8 cellular contexts compared by ENCODE assay signal in the genomic region with DNA sequence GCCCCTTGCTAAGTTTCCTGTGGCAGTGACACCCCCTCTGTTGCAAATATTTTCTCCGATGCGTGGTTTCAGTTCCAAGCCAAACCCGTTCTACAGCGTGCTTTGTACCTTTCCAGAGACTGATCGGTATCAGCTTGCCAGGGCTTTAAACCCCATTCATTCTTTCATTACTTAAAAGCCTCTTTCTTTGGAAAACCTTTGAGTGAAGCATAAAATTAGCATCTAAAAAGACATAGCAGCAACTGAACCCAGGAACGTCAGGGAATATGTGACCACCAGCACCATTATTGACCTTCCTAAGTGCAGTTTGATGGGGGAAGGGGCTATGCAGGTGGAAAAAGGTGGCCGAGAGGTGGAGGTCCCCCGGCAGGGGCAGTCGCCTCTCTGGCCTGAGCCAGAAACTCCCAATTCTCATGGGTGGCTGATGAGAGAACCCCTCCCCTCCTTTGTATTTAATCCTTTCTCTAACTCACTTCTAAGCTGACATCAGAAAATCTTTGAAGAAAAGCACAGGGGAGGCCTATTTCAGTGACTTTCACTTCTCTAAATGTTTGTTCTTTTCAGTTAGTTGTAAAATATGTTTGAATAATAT.
A peak's percentile ranks its signal among the peaks of the same experiment; 100 is the strongest.
DNase-seq lines count a peak whose midpoint lies in the region; ATAC-seq lines count a peak whose summit lies in the region.

No MANE protein-coding gene starts in this region.

- H3K9me3 Mint-ChIP-seq in CD4-positive, alpha-beta memory T cell = peaks cover 0 to 16% (median 13%) of the 10 kb centered on the region in 8 donors

- peak overlapping the region in 1 of 2 donors; percentile 21 for H3K4me3 ChIP-seq in CD4-positive, alpha-beta memory T cell (ENCODE audit: low read length in 2 of 2)
- H3K4me3 ChIP-seq in urinary bladder (ENCODE audit: low read depth, low read length) = no peak overlapping the region

- H3K4me1 ChIP-seq in CD4-positive, alpha-beta memory T cell (ENCODE audit: insufficient read depth, low read length) = peaks cover 33% of the 10 kb centered on the region
- no peaks in the 10 kb centered on the region for H3K4me1 ChIP-seq in urinary bladder (ENCODE audit: insufficient read depth)

- peak overlapping the region in 6 of 7 donors; percentile 23 to 83 (median 56) for H3K27ac Mint-ChIP-seq in CD4-positive, alpha-beta memory T cell

- intact Hi-C loops in CD4-positive, alpha-beta memory T cell (cut with micrococcal nuclease) = loop anchor here (2.0 to 5.0 kb wide), 2 partner anchors 94 to 118 kb away; no protein-coding TSS in a partner anchor
- intact Hi-C loops in posterior vena cava (cut with DNase I) = no loop called here

- no peaks in the 10 kb centered on the region for H3K36me3 ChIP-seq in CD4-positive, alpha-beta memory T cell (ENCODE audit: insufficient read depth, low read length)
- no peaks in the 10 kb centered on the region for H3K36me3 ChIP-seq in urinary bladder (ENCODE audit: insufficient read depth)

- H3K9me3 ChIP-seq in CD4-positive, alpha-beta memory T cell (ENCODE audit: control insufficient read depth in 1 of 2, low read length in 2 of 2) = peaks cover 0 to 2% of the 10 kb centered on the region in 2 donors

- DNase-seq in CD4-positive, alpha-beta memory T cell = peak in 2 of 5 donors; percentile 10 to 21
- DNase-seq in NOMO-1 treated with DMSO at 0.1 percent for 48 hours (lab: John Stamatoyannopoulos, UW; ENCODE audit: unreplicated experiment) (peak; percentile 85), iPS DF 19.7 (ENCODE audit: low read depth, low spot score) (peak; percentile 95), posterior vena cava (ENCODE audit: low spot score) (no peak), NCI-H2107 treated with DMSO at 0.1 percent for 48 hours (lab: John Stamatoyannopoulos, UW; ENCODE audit: unreplicated experiment) (no peak)

- 42% methylated on average over 9 of the region's 9 CpGs for WGBS in urinary bladder

- peaks cover 0 to 1% of the 10 kb centered on the region in 2 donors for H3K27me3 Mint-ChIP-seq in CD4-positive, alpha-beta memory T cell

- H3K27me3 ChIP-seq in CD4-positive, alpha-beta memory T cell (ENCODE audit: insufficient read depth, low read length) = no peaks in the 10 kb centered on the region

- ATAC-seq in GM21381 (IDR thresholded peaks at IDR 0.05; ENCODE audit: unreplicated experiment) (peak; percentile 56), HG03565 (IDR thresholded peaks at IDR 0.05; ENCODE audit: unreplicated experiment) (no peak)

- CTCF ChIA-PET in CD4-positive, alpha-beta memory T cell (lab: Charles Lee; ENCODE audit: partially characterized antibody) = interaction anchor here (1.1 kb wide), 1 partner anchor 118 kb away, joined by 3 read pairs; no protein-coding TSS in a partner anchor

- peak overlapping the region; percentile 35 to 91 (median 66) for H3K4me3 Mint-ChIP-seq in CD4-positive, alpha-beta memory T cell

- H3K36me3 Mint-ChIP-seq in CD4-positive, alpha-beta memory T cell = peaks cover 0 to 2% of the 10 kb centered on the region in 2 donors

- no peak overlapping the region for H3K27ac ChIP-seq in CD4-positive, alpha-beta memory T cell (ENCODE audit: low read depth, low read length)
- peak overlapping the region; percentile 71 for H3K27ac ChIP-seq in urinary bladder (ENCODE audit: low read depth)

- POLR2A ChIA-PET in CD4-positive, alpha-beta memory T cell (lab: Charles Lee; ENCODE audit: partially characterized antibody) = interaction anchor here (1.1 to 5.0 kb wide), 8 partner anchors 41 to 116 kb away, joined by 3 to 44 read pairs (median 4); a partner anchor contains a TSS

- peaks cover 21 to 54% (median 31%) of the 10 kb centered on the region in 4 donors for H3K4me1 Mint-ChIP-seq in CD4-positive, alpha-beta memory T cell

Comparison
In these comparisons a context has a peak if more than half of its experiments do, and no peak if none do; other contexts are left out.
1. DNase-seq: peak in NOMO-1 treated with DMSO at 0.1 percent for 48 hours (single experiment) and iPS DF 19.7 (single experiment); none in posterior vena cava (single experiment) and NCI-H2107 treated with DMSO at 0.1 percent for 48 hours (single experiment).